Comparison of ENCODE assay signal across 8 cellular contexts in genomic region chr7:24756989-24757798, GRCh38. TPM values are rescaled to one million over a fixed set of nuclear protein-coding genes. Genes with fewer than 3 reads are reported as not detected.
DNase-seq lines count a peak whose midpoint lies in the region; ATAC-seq, FAIRE-seq and TF ChIP-seq lines count a peak whose summit lies in the region.

GSDME (minus strand) TSS chr7:24757464; CDS start chr7:24749774, 7,690 bp downstream.

- peaks cover 58% of the 10 kb centered on the region for H3K27me3 Mint-ChIP-seq in CD4-positive, alpha-beta T cell

- peaks cover 50% of the 10 kb centered on the region for H3K27me3 ChIP-seq in CD4-positive, alpha-beta T cell (ENCODE audit: control insufficient read depth, insufficient read depth, low read length)
- H3K27me3 ChIP-seq in breast epithelium: no peaks in the 10 kb centered on the region
- peaks cover 43% of the 10 kb centered on the region for H3K27me3 ChIP-seq in iPS-18a (ENCODE audit: control insufficient read depth, insufficient read depth, low read length)

- intact Hi-C loops in CD4-positive, alpha-beta T cell (cut with DNase I, micrococcal nuclease): no loop called here
- intact Hi-C loops in breast epithelium (cut with DNase I; ENCODE audit: low total_unique reads): loop anchor here (10.0 kb wide), 2 partner anchors 1678 to 1802 kb away; no protein-coding TSS in a partner anchor
- intact Hi-C loops in sciatic nerve (cut with DNase I): no loop called here

- H3K4me1 ChIP-seq in breast epithelium (no peaks in the 10 kb centered on the region), iPS-18a (ENCODE audit: control insufficient read depth, low read depth, low read length) (peaks cover 5% of the 10 kb centered on the region)

- no peak within 1 kb of the TSS for H3K27ac Mint-ChIP-seq in CD4-positive, alpha-beta T cell

- no peaks in the 10 kb centered on the region for H3K9me3 ChIP-seq in CD4-positive, alpha-beta T cell (ENCODE audit: control insufficient read depth, low read length)
- H3K9me3 ChIP-seq in breast epithelium (no peaks in the 10 kb centered on the region), iPS-18a (ENCODE audit: control insufficient read depth, low read depth, low read length) (no peaks in the 10 kb centered on the region)

- FAIRE-seq in GM19239 (lab: Jason Lieb, UNC): no peak

- TF ChIP-seq POLR2A in breast epithelium (IDR thresholded peaks at IDR 0.05): no peak

- CTCF ChIA-PET in CD4-positive, alpha-beta T cell (lab: Charles Lee): interaction anchor here (0.5 kb wide), 1 partner anchor 400 kb away, joined by 3 read pairs; no protein-coding TSS in a partner anchor

- H3K4me3 Mint-ChIP-seq in CD4-positive, alpha-beta T cell: peak within 1 kb of the TSS; percentile 91

- H3K9ac ChIP-seq in iPS-18a (ENCODE audit: low read length): peak within 1 kb of the TSS; percentile 2

- no peaks in the 10 kb centered on the region for H3K9me3 Mint-ChIP-seq in CD4-positive, alpha-beta T cell

- peak; percentile 62 for ATAC-seq in CD4-positive, alpha-beta T cell (ENCODE audit: poor library complexity)
- peak; percentile 60 for ATAC-seq in HG03280 (IDR thresholded peaks at IDR 0.05; ENCODE audit: unreplicated experiment)
- peak; percentile 87 for ATAC-seq in sciatic nerve

- H3K4me3 ChIP-seq in breast epithelium (peak within 1 kb of the TSS; percentile 64 to 77 (median 74)), iPS-18a (ENCODE audit: low read length) (peak within 1 kb of the TSS; percentile 74)

- peak in 4 of 10 experiments; percentile 3 to 36 (median 22) for DNase-seq in CD4-positive, alpha-beta T cell
- DNase-seq in GM19239 (ENCODE audit: insufficient read length, low spot score) (peak; percentile 40), SKM-1 treated with dmso at 0.1 percent for 144 hours (lab: John Stamatoyannopoulos, UW; ENCODE audit: unreplicated experiment) (peak; percentile 28), breast epithelium (ENCODE audit: low spot score in 2 of 2) (no peak), sciatic nerve (ENCODE audit: low spot score) (peak; percentile 71), NCI-H2029 (lab: John Stamatoyannopoulos, UW) (no peak)

- no peak for TF ChIP-seq CTCF in CD4-positive, alpha-beta T cell (IDR thresholded peaks at IDR 0.05)
- TF ChIP-seq CTCF in breast epithelium (IDR thresholded peaks at IDR 0.05): no peak

- H3K36me3 ChIP-seq in breast epithelium (no peaks in the 10 kb centered on the region), iPS-18a (ENCODE audit: control insufficient read depth, low read depth, low read length) (no peaks in the 10 kb centered on the region)

- H3K27ac ChIP-seq in CD4-positive, alpha-beta T cell (ENCODE audit: low read depth, low read length): no peak within 1 kb of the TSS
- peak within 1 kb of the TSS; percentile 79 to 85 for H3K27ac ChIP-seq in breast epithelium
- H3K27ac ChIP-seq in iPS-18a (ENCODE audit: low read length): no peak within 1 kb of the TSS

- POLR2A ChIA-PET in CD4-positive, alpha-beta T cell (lab: Charles Lee): no interaction called here

- H3K36me3 Mint-ChIP-seq in CD4-positive, alpha-beta T cell (ENCODE audit: low read depth): no peaks in the 10 kb centered on the region

- H3K4me1 Mint-ChIP-seq in CD4-positive, alpha-beta T cell (ENCODE audit: low read depth): peaks cover 23% of the 10 kb centered on the region

RNA-seq across cellular contexts. Expression of gene GSDME, which starts in this region (rescaled TPM):
- under 1 TPM in 1 of 2 experiments, not detected in 1; 0.19 TPM for total RNA-seq in CD4-positive, alpha-beta T cell
- total RNA-seq in breast epithelium (10 to 100 TPM; 12.3 to 33.5 (median 15.1) TPM), sciatic nerve (8.8 TPM)

Comparison
In these comparisons a context has a peak if more than half of its experiments do, and no peak if none do; other contexts are left out.
1. Peak in ATAC-seq in CD4-positive, alpha-beta T cell; RNA of the gene not detected or under 1 TPM.
2. DNase-seq: peak in GM19239 (single experiment), SKM-1 treated with dmso at 0.1 percent for 144 hours (single experiment) and sciatic nerve (single experiment); none in breast epithelium (0 of 2) and NCI-H2029 (single experiment).
3. H3K27ac ChIP-seq: peak in breast epithelium (2 of 2); none in CD4-positive, alpha-beta T cell (single experiment) and iPS-18a (single experiment).
4. Peak in every context shown above with its lines, with median percentiles within 50 percentile points of each other: ATAC-seq.